1 cellular context compared by ENCODE assay signal in the genomic region with DNA sequence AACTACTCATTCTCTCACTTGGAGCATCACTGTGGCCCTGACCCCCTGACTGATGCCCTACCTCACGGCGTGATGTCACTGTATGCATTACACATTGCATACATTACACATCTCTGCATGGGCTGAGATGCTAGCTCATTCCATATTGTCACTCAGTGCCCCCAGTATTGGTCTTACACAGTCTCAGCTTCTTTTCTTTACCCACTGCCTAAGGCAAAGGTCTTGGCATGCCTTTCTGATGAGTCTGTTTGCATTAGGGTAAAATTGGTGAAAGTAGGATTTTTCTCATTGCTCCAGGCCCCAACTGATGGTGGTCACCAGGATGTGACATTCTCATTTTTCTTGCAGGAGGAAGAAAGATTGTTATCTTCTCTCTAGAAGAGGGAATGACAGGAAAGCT.
TF ChIP-seq lines count a peak whose summit lies in the region.

No MANE protein-coding gene starts in this region.

TF ChIP-seq in IMR-90, 13 proteins besides CTCF, POLR2A, EP300 and RAD21:
- TF ChIP-seq, protein P1, sequence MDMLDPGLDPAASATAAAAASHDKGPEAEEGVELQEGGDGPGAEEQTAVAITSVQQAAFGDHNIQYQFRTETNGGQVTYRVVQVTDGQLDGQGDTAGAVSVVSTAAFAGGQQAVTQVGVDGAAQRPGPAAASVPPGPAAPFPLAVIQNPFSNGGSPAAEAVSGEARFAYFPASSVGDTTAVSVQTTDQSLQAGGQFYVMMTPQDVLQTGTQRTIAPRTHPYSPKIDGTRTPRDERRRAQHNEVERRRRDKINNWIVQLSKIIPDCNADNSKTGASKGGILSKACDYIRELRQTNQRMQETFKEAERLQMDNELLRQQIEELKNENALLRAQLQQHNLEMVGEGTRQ (IDR thresholded peaks at IDR 0.05; ENCODE audit: low read depth, low read length), result no peak
- TF ChIP-seq CEBPB (IDR thresholded peaks at IDR 0.05; ENCODE audit: low read depth, low read length) (no peak), RCOR1 (IDR thresholded peaks at IDR 0.05; ENCODE audit: insufficient replicate concordance, low read length) (no peak), SMC3 (IDR thresholded peaks at IDR 0.05; ENCODE audit: low read depth, low read length) (no peak), RFX5 (IDR thresholded peaks at IDR 0.05; ENCODE audit: low read depth, low read length) (no peak)
- TF ChIP-seq, protein P2, sequence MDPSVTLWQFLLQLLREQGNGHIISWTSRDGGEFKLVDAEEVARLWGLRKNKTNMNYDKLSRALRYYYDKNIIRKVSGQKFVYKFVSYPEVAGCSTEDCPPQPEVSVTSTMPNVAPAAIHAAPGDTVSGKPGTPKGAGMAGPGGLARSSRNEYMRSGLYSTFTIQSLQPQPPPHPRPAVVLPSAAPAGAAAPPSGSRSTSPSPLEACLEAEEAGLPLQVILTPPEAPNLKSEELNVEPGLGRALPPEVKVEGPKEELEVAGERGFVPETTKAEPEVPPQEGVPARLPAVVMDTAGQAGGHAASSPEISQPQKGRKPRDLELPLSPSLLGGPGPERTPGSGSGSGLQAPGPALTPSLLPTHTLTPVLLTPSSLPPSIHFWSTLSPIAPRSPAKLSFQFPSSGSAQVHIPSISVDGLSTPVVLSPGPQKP (IDR thresholded peaks at IDR 0.05; ENCODE audit: borderline replicate concordance, low read depth, low read length), result no peak
